ENCODE assay signal across 13 cellular contexts in genomic region chr20:64035066-64035932, GRCh38. TPM values are rescaled to one million over a fixed set of nuclear protein-coding genes. Genes with fewer than 3 reads are reported as not detected.
A peak's percentile ranks its signal among the peaks of the same experiment; 100 is the strongest.
DNase-seq lines count a peak whose midpoint lies in the region; ATAC-seq and TF ChIP-seq lines count a peak whose summit lies in the region.
"Had no signal": no experiment of that assay in that cellular context is flagged by ENCODE, and none has a peak within 500 bp of the region (broad histone marks: within the 10 kb centered on the region; RNA-seq: fewer than 3 reads in every experiment).

No MANE protein-coding gene starts in this region.

- H3K4me1 Mint-ChIP-seq in neural crest cell: peaks cover 4% of the 10 kb centered on the region

- H3K27ac ChIP-seq in Panc1 (ENCODE audit: low read length): 0 out of 2 replicates have a peak overlapping the region, but pooled peaks have one; percentile 2
- H3K27ac ChIP-seq: cardiac muscle cell, thoracic aorta had no signal

- CTCF ChIA-PET in GM10248 (lab: Yijun Ruan, JAX): interaction anchor here (1.3 to 6.4 kb wide), 4 partner anchors 7 to 53 kb away, joined by 3 to 116 read pairs (median 20); partner anchors contain the start of genes PRPF6 and SAMD10
- CTCF ChIA-PET in Panc1 (lab: Charles Lee): no interaction called here

- DNase-seq in GM10248 (ENCODE audit: extremely low spot score) (peak; percentile 51), Panc1 (ENCODE audit: low read depth, low spot score) (no peak), neural crest cell (ENCODE audit: low read depth, low spot score) (no peak), GOT3 (lab: John Stamatoyannopoulos, UW) (no peak), NCI-H82 (lab: John Stamatoyannopoulos, UW) (no peak), OCI-M1 (lab: John Stamatoyannopoulos, UW) (no peak)
- peak; percentile 72 to 73 for DNase-seq in activated T-cell treated with anti-CD3 and anti-CD28 coated beads, Interleukin-2, amount 50 U/mL, for 48 hours
- DNase-seq: NCI-H1417 treated with DMSO at 0.1 percent for 48 hours had no signal

- POLR2A ChIA-PET in GM10248 (lab: Yijun Ruan, JAX) (interaction anchor here (1.2 to 2.5 kb wide), 2 partner anchors 8 to 19 kb away, joined by 3 to 8 read pairs; no protein-coding TSS in a partner anchor), Panc1 (lab: Charles Lee) (no interaction called here)

- TSS peak; percentile 35 for BruUV-seq in Panc1 (replicated peaks; lab: Mats Ljungman, UMichigan)

- TF ChIP-seq CTCF in GM10248 (IDR thresholded peaks at IDR 0.05; ENCODE audit: control extremely low read depth, extremely low read depth, low read depth, missing control alignments) (no peak), Panc1 (IDR thresholded peaks at IDR 0.05) (no peak), neural crest cell (conservative IDR thresholded peaks at IDR 0.05) (no peak)

- in situ Hi-C loops in Panc1 (cut with HindIII; ENCODE audit: low pct_unique_long_range_greater_than_20kb, low sequenced_read_pairs): no loop called here

- intact Hi-C loops in Panc1 (cut with micrococcal nuclease; ENCODE audit: unreplicated experiment): no loop called here

- H3K36me3 ChIP-seq in Panc1 (ENCODE audit: control insufficient read depth, insufficient read depth, low read length): 0 out of 2 replicates have a peak, but pooled peaks cover 2% of the 10 kb centered on the region

- no peaks in the 10 kb centered on the region for H3K36me3 Mint-ChIP-seq in neural crest cell (ENCODE audit: low read depth)

- H3K27me3 ChIP-seq in Panc1 (ENCODE audit: control insufficient read depth, insufficient read depth, low read length): no peaks in the 10 kb centered on the region

- no peak for ATAC-seq in Panc1
- no peak for ATAC-seq in GM21576 (IDR thresholded peaks at IDR 0.05; ENCODE audit: unreplicated experiment)

- no peaks in the 10 kb centered on the region for H3K9me3 Mint-ChIP-seq in neural crest cell

- peaks cover 33% of the 10 kb centered on the region for H3K4me1 ChIP-seq in Panc1 (ENCODE audit: control insufficient read depth, insufficient read depth, low read length)

- H3K4me3 ChIP-seq in Panc1 (ENCODE audit: low read depth in 2 of 2, low read length in 2 of 2): no peak overlapping the region
- H3K4me3 ChIP-seq: cardiac muscle cell, thoracic aorta had no signal

- H3K4me3 Mint-ChIP-seq in neural crest cell: peak overlapping the region; percentile 44

- no peaks in the 10 kb centered on the region for H3K9me3 ChIP-seq in Panc1 (ENCODE audit: control insufficient read depth, insufficient read depth, low read depth, low read length)
- H3K9me3 ChIP-seq: thoracic aorta had no signal

- H3K27me3 Mint-ChIP-seq in neural crest cell (ENCODE audit: low read depth): peaks cover 45% of the 10 kb centered on the region

- H3K27ac Mint-ChIP-seq in neural crest cell (ENCODE audit: unreplicated experiment): no peak overlapping the region
- H3K27ac Mint-ChIP-seq: progenitor cell of endocrine pancreas had no signal

RNA-seq across cellular contexts. Expression of gene C20orf204, which starts 0.7 kb away (rescaled TPM):
- total RNA-seq in Panc1 (2021; ENCODE audit: unreplicated experiment) (1.9 TPM), neural crest cell (2.1 and 2.3 TPM in 2 replicates)
- polyA plus RNA-seq in Panc1 (2012; ENCODE audit: insufficient read length): 3.3 TPM

RNA-seq across cellular contexts. Expression of gene SOX18, which starts 14.1 kb away (rescaled TPM):
- total RNA-seq in Panc1 (2021; ENCODE audit: unreplicated experiment) (18.7 TPM), neural crest cell (not detected in 2 replicates)
- 25.7 TPM for polyA plus RNA-seq in Panc1 (2012; ENCODE audit: insufficient read length)
- total RNA-seq: progenitor cell of endocrine pancreas, SK-MEL-5 had no signal
- polyA plus RNA-seq: cardiac muscle cell had no signal

RNA-seq across cellular contexts. Expression of gene TCEA2, which starts 27.7 kb away (rescaled TPM):
- total RNA-seq in Panc1 (2021; ENCODE audit: unreplicated experiment) (38.5 TPM), neural crest cell (82.5 and 83.3 TPM in 2 replicates)
- polyA plus RNA-seq in Panc1 (2012; ENCODE audit: insufficient read length): 79.2 TPM

RNA-seq across cellular contexts. Expression of gene RGS19, which starts 44.0 kb away (rescaled TPM):
- total RNA-seq in Panc1 (2021; ENCODE audit: unreplicated experiment) (32.0 TPM), neural crest cell (11.1 and 11.7 TPM in 2 replicates)
- polyA plus RNA-seq in Panc1 (2012; ENCODE audit: insufficient read length): 41.4 TPM

RNA-seq across cellular contexts. Expression of gene OPRL1, which starts 44.6 kb away (rescaled TPM):
- 3.9 TPM for total RNA-seq in Panc1 (2021; ENCODE audit: unreplicated experiment)
- 9.5 TPM for polyA plus RNA-seq in Panc1 (2012; ENCODE audit: insufficient read length)
- 0.93 and 0.96 TPM in 2 replicates for total RNA-seq in neural crest cell

Comparison
In these comparisons a context has a peak if more than half of its experiments do, and no peak if none do; other contexts are left out.
1. DNase-seq: peak in GM10248 (single experiment) and activated T-cell treated with anti-CD3 and anti-CD28 coated beads, Interleukin-2, amount 50 U/mL, for 48 hours (2 of 2); none in Panc1 (single experiment), neural crest cell (single experiment), GOT3 (single experiment), NCI-H82 (single experiment) and OCI-M1 (single experiment).
2. RNA of gene SOX18, which starts 14.1 kb away (total RNA-seq): 18.7 TPM in Panc1 (single experiment); not detected in neural crest cell; every median in the first group is over 10 times any median in the second.